In the genomic region with DNA sequence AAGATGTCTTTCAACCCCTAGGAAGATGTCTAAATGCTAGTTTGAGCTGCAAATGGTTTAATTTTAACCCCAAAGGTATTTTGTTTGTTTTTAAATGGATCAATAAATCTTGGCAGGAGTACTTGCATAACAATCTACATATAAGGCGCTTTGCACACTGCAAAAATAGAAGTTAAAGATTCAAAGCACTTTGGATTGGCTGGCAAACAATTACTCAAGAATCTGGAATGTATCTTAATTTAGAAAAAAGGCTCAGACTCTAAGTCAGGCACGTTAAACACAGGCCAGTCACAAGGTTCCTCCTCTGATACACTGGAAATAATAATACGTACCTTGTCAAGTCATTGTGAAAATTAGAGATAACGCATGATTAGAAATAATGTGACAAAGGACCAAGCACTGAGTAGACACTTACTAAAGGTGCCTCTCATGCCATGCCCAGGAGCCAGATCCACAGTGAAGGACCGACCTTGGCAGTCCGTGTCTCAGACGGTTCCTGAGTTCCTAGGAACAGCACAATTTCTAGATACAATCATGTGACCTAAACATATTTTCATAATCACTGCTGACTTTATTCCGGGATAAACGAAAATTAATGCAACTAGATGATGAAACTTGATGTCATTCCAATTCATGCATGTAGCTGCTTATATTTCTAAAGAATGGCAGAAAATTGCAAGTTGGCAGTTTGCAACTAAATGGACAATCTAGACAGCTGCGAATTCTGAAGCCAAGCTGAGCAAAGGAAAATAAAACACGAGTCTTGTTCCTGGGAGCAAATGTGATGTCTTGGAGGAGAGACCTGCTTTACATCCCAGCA, we compare ENCODE assay signal across 16 cellular contexts. TPM values are rescaled to one million over a fixed set of nuclear protein-coding genes. Genes with fewer than 3 reads are reported as not detected.
DNase-seq lines count a peak whose midpoint lies in the region; TF ChIP-seq lines count a peak whose summit lies in the region.
"Had no signal": no experiment of that assay in that cellular context is flagged by ENCODE, and none has a peak within 500 bp of the region (broad histone marks: within the 10 kb centered on the region; RNA-seq: fewer than 3 reads in every experiment).

No MANE protein-coding gene starts in this region.

- no peak overlapping the region for H2BK15ac ChIP-seq in mesenchymal stem cell (ENCODE audit: low read depth, poor library complexity, severe bottlenecking)
- H2BK15ac ChIP-seq in neuronal stem cell (ENCODE audit: low read length), result no peak overlapping the region

- H3K4me1 ChIP-seq in mesenchymal stem cell (ENCODE audit: control insufficient read depth, insufficient read depth, low read depth, low read length) (peaks cover 4% of the 10 kb centered on the region), neuronal stem cell (ENCODE audit: control insufficient read depth in 2 of 2, insufficient read depth in 1 of 2, low read depth in 1 of 2, low read length in 2 of 2) (peaks cover 18 to 26% of the 10 kb centered on the region in 2 donors), Karpas-422 (ENCODE audit: low read length) (0 out of 2 replicates have a peak, but pooled peaks cover 4% of the 10 kb centered on the region)

- H2AFZ ChIP-seq in mesenchymal stem cell (ENCODE audit: low read depth, low read length), result no peak overlapping the region
- no peak overlapping the region for H2AFZ ChIP-seq in neuronal stem cell (ENCODE audit: low read length)
- H2AFZ ChIP-seq in Karpas-422 (ENCODE audit: low read length), result no peak overlapping the region

- H2BK5ac ChIP-seq in mesenchymal stem cell (ENCODE audit: low read depth, low read length, poor library complexity, severe bottlenecking), result peak overlapping the region; percentile 90
- no peak overlapping the region for H2BK5ac ChIP-seq in neuronal stem cell (ENCODE audit: low read length)

- peak overlapping the region; percentile 99 for H3K27ac ChIP-seq in mesenchymal stem cell (ENCODE audit: low read length, poor library complexity, severe bottlenecking)
- H3K27ac ChIP-seq in neuronal stem cell (replicated peaks; ENCODE audit: low read length), result no peak overlapping the region
- no peak overlapping the region for H3K27ac ChIP-seq in Karpas-422 (ENCODE audit: low read length)
- H3K27ac ChIP-seq: gastroesophageal sphincter, SJSA1, upper lobe of left lung had no signal

- H3K36me3 ChIP-seq in mesenchymal stem cell (ENCODE audit: control insufficient read depth in 1 of 2, insufficient read depth in 2 of 2, low read depth in 1 of 2, low read length in 2 of 2) (no peaks in the 10 kb centered on the region), neuronal stem cell (replicated peaks in 1 of 2; ENCODE audit: control insufficient read depth in 2 of 2, insufficient read depth in 2 of 2, low read length in 2 of 2) (peaks cover 5 to 35% of the 10 kb centered on the region in 2 donors), Karpas-422 (ENCODE audit: insufficient read depth, low read length) (no peaks in the 10 kb centered on the region)
- H3K36me3 ChIP-seq: gastroesophageal sphincter, SJSA1, upper lobe of left lung had no signal

- peak overlapping the region; percentile 86 for H2AK5ac ChIP-seq in mesenchymal stem cell (ENCODE audit: low read length, severe bottlenecking)
- H2AK5ac ChIP-seq in neuronal stem cell (ENCODE audit: low read depth, low read length), result no peak overlapping the region

- no peaks in the 10 kb centered on the region for H3K9me2 ChIP-seq in Karpas-422 (replicated peaks; ENCODE audit: insufficient read depth, low read length)

- H3K4me3 ChIP-seq in AG04449 (ENCODE audit: low read depth, low read length) (no peak overlapping the region), epithelial cell of esophagus (ENCODE audit: low read length) (no peak overlapping the region), mesenchymal stem cell (ENCODE audit: insufficient read depth in 1 of 2, low read depth in 1 of 2, low read length in 2 of 2) (no peak overlapping the region), neuronal stem cell (ENCODE audit: low read length in 2 of 2) (no peak overlapping the region), Karpas-422 (ENCODE audit: low read length) (no peak overlapping the region)
- H3K4me3 ChIP-seq: gastroesophageal sphincter, SJSA1, upper lobe of left lung had no signal

- H2BK120ac ChIP-seq in mesenchymal stem cell (ENCODE audit: low read depth, low read length) (no peak overlapping the region), neuronal stem cell (ENCODE audit: low read depth, low read length) (no peak overlapping the region)

- DNase-seq in AG04449 (ENCODE audit: low read depth, low spot score) (peak; percentile 65), epithelial cell of esophagus (ENCODE audit: low read depth) (peak; percentile 36), mesenchymal stem cell (peak; percentile 74), neuronal stem cell (ENCODE audit: low spot score) (no peak), Karpas-422 (no peak), NCI-H2196 (lab: John Stamatoyannopoulos, UW; ENCODE audit: unreplicated experiment) (no peak)
- no peak for DNase-seq in stimulated activated CD4-positive, alpha-beta T cell treated with anti-CD3 and anti-CD28 coated beads, Interleukin-12 subunit alpha, Interleukin-12 subunit beta, amount 100 ng/mL, for 4 hours
- DNase-seq: activated B cell treated with CpG ODN at 0.5 μM for 24 hours; activated naive CD8-positive, alpha-beta T cell treated with anti-CD3 and anti-CD28 coated beads for 36 hours; NK-92 treated with Interleukin-12 subunit alpha and Interleukin-12 subunit beta, amount 100 ng/mL, for 24 hours; stimulated activated CD8-positive, alpha-beta memory T cell treated with anti-CD3 and anti-CD28 coated beads, Interleukin-4, amount 100 ng/mL, for 48 hours; upper lobe of left lung had no signal

- no peak overlapping the region for H3K23ac ChIP-seq in mesenchymal stem cell (ENCODE audit: low read length in 2 of 2)
- H3K23ac ChIP-seq in neuronal stem cell (ENCODE audit: low read depth, low read length, poor library complexity), result no peak overlapping the region

- no peak overlapping the region for H3K9ac ChIP-seq in mesenchymal stem cell (ENCODE audit: low read length)
- no peak overlapping the region for H3K9ac ChIP-seq in neuronal stem cell (ENCODE audit: low read depth, low read length, poor library complexity)
- no peak overlapping the region for H3K9ac ChIP-seq in Karpas-422 (ENCODE audit: low read length)

- H3K27me3 ChIP-seq in mesenchymal stem cell (ENCODE audit: control insufficient read depth in 1 of 2, insufficient read depth in 1 of 2, low read length in 2 of 2), result no peaks in the 10 kb centered on the region
- no peaks in the 10 kb centered on the region for H3K27me3 ChIP-seq in neuronal stem cell (ENCODE audit: control insufficient read depth in 3 of 3, insufficient read depth in 3 of 3, low read depth in 1 of 3, low read length in 3 of 3)
- 0 out of 2 replicates have a peak, but pooled peaks cover 3% of the 10 kb centered on the region for H3K27me3 ChIP-seq in Karpas-422 (ENCODE audit: low read length)
- H3K27me3 ChIP-seq: gastroesophageal sphincter, SJSA1, upper lobe of left lung had no signal

- H3K9me3 ChIP-seq in mesenchymal stem cell (ENCODE audit: control insufficient read depth, low read length) (no peaks in the 10 kb centered on the region), neuronal stem cell (replicated peaks in 1 of 2; ENCODE audit: control insufficient read depth in 2 of 2, insufficient read depth in 1 of 2, low read depth in 1 of 2, low read length in 2 of 2) (no peaks in the 10 kb centered on the region), Karpas-422 (ENCODE audit: low read length) (no peaks in the 10 kb centered on the region)
- H3K9me3 ChIP-seq: gastroesophageal sphincter, SJSA1, upper lobe of left lung had no signal

- no peaks in the 10 kb centered on the region for H3K79me2 ChIP-seq in Karpas-422 (ENCODE audit: low read length)

- H3K4me2 ChIP-seq in mesenchymal stem cell (ENCODE audit: low read length, poor library complexity, severe bottlenecking) (no peak overlapping the region), neuronal stem cell (ENCODE audit: insufficient read depth, low read length, poor library complexity, severe bottlenecking) (no peak overlapping the region), Karpas-422 (ENCODE audit: low read depth, low read length, poor library complexity, severe bottlenecking) (no peak overlapping the region)

- TF ChIP-seq CTCF in AG04449 (IDR thresholded peaks at IDR 0.05; ENCODE audit: insufficient read depth, low read length, missing control alignments) (no peak), epithelial cell of esophagus (IDR thresholded peaks at IDR 0.05; ENCODE audit: insufficient read depth, low read depth, low read length, missing control alignments) (no peak)

- H2BK12ac ChIP-seq in mesenchymal stem cell (ENCODE audit: low read length in 2 of 2) (no peak overlapping the region), neuronal stem cell (ENCODE audit: low read length) (no peak overlapping the region)

- no peak overlapping the region for H3K14ac ChIP-seq in mesenchymal stem cell (ENCODE audit: low read length in 2 of 2)
- no peak overlapping the region for H3K14ac ChIP-seq in neuronal stem cell (ENCODE audit: low read length)

- no peak for TF ChIP-seq EP300 in Ishikawa (IDR thresholded peaks at IDR 0.05; ENCODE audit: borderline replicate concordance)

- H4K20me1 ChIP-seq in Karpas-422 (ENCODE audit: insufficient read depth, low read depth, low read length), result no peaks in the 10 kb centered on the region

- POLR2A ChIA-PET in AG04449 (lab: Yijun Ruan, JAX), result no interaction called here

- TF ChIP-seq RAD21 in Ishikawa (IDR thresholded peaks at IDR 0.05; ENCODE audit: low read depth), result no peak

- CTCF ChIA-PET in AG04449 (lab: Yijun Ruan, JAX), result interaction anchor here (1.2 to 8.9 kb wide), 2 partner anchors 165 to 230 kb away, joined by 3 to 114 read pairs; no protein-coding TSS in a partner anchor

- H3K4ac ChIP-seq in mesenchymal stem cell (ENCODE audit: low read depth in 1 of 2, low read length in 2 of 2) (peak overlapping the region in 1 of 2 experiments; percentile 41), neuronal stem cell (ENCODE audit: low read length) (no peak overlapping the region)

- H3K79me1 ChIP-seq in mesenchymal stem cell (replicated peaks; ENCODE audit: low read length, poor library complexity, severe bottlenecking), result no peaks in the 10 kb centered on the region
- no peaks in the 10 kb centered on the region for H3K79me1 ChIP-seq in neuronal stem cell (ENCODE audit: low read depth, low read length)

- peak overlapping the region; percentile 52 for H4K91ac ChIP-seq in mesenchymal stem cell (ENCODE audit: low read length)
- H4K91ac ChIP-seq in neuronal stem cell (ENCODE audit: low read depth, low read length, poor library complexity), result no peak overlapping the region

- peak overlapping the region in 1 of 2 experiments; percentile 84 for H3K18ac ChIP-seq in mesenchymal stem cell (ENCODE audit: low read depth in 1 of 2, low read length in 2 of 2)
- no peak overlapping the region for H3K18ac ChIP-seq in neuronal stem cell (ENCODE audit: low read length)

- H4K8ac ChIP-seq in mesenchymal stem cell (ENCODE audit: low read length), result peak overlapping the region; percentile 91
- H4K8ac ChIP-seq in neuronal stem cell (ENCODE audit: low read depth, low read length), result no peak overlapping the region

- 78% methylated on average over 6 of the region's 11 CpGs for WGBS in mesenchymal stem cell
- WGBS in neuronal stem cell (ENCODE audit: extremely low coverage in 2 of 2, insufficient read length in 2 of 2, insufficient replicate concordance in 1 of 2), 2 donors, result no CpG with 5 or more reads among the region's 11 CpGs

RNA-seq across cellular contexts. Expression of a gene that starts 49.6 kb away (rescaled TPM):
- polyA plus RNA-seq in mesenchymal stem cell (2013, experiment 1 of 2), result 2.3 TPM
- polyA plus RNA-seq in mesenchymal stem cell (2013, experiment 2 of 2), result 2.2 TPM
- polyA plus RNA-seq in neuronal stem cell (2013, experiment 1 of 2), result 37.3 TPM
- polyA plus RNA-seq in neuronal stem cell (2013, experiment 2 of 2), result 35.7 TPM
- 0.14 and 0.26 TPM in 2 replicates for total RNA-seq in Karpas-422 (2014; rRNA removed; shearing (Covaris generic); ENCODE audit: low replicate concordance)
- total RNA-seq: activated B cell treated with CpG ODN at 0.5 μM for 24 hours, B cell, SJSA1 had no signal

Comparison
In these comparisons a context has a peak if more than half of its experiments do, and no peak if none do; other contexts are left out.
1. DNase-seq: peak in AG04449 (single experiment), epithelial cell of esophagus (single experiment) and mesenchymal stem cell (single experiment); none in neuronal stem cell (single experiment), stimulated activated CD4-positive, alpha-beta T cell treated with anti-CD3 and anti-CD28 coated beads, Interleukin-12 subunit alpha, Interleukin-12 subunit beta, amount 100 ng/mL, for 4 hours (single experiment), Karpas-422 (single experiment) and NCI-H2196 (single experiment).